In the genomic region with DNA sequence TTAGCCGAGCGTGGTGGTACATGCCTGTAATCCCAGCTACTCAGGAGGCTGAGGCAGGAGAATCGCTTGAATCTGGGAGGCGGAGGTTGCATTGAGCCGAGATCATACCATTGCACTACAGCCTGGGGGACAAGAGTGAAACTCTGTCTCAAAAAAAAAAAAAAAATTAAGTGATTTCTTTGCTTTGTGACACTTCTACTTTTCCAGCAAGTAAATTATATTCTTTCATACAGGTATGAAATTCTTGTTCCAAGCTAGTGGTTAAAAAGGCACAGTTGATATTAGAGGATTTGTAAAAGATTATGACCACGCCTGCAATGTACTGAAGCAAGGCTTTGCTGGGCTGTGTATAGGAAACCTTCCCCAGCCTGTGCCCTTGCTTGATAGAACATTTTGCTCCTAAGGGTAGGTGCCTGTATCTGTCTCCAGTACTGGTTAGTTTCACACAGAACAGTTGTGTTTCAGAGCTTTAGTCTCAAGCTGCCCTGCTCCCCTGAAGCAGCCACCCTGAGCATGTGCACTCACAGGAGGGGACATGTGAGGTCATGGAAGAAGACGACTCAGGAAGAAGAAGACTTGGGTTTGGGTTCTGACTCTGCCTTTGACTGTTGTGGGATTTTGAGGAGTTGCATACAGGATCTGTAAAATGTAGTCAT, we compare ENCODE assay signal across 10 cellular contexts. TPM values are rescaled to one million over a fixed set of nuclear protein-coding genes. Genes with fewer than 3 reads are reported as not detected.
DNase-seq lines count a peak whose midpoint lies in the region; ATAC-seq and TF ChIP-seq lines count a peak whose summit lies in the region.
"Had no signal": no experiment of that assay in that cellular context is flagged by ENCODE, and none has a peak within 500 bp of the region (broad histone marks: within the 10 kb centered on the region; RNA-seq: fewer than 3 reads in every experiment).

No MANE protein-coding gene starts in this region.

- no peaks in the 10 kb centered on the region for H3K9me3 Mint-ChIP-seq in activated CD8-positive, alpha-beta T cell treated with anti-CD3 and anti-CD28 coated beads, Interleukin-2, amount 10 ng/mL, durations not matched to agents 7 days and 5 days (ENCODE audit: insufficient read depth)
- H3K9me3 Mint-ChIP-seq: brain had no signal

- H3K9ac ChIP-seq in Karpas-422 (ENCODE audit: low read length), result no peak overlapping the region

- no peaks in the 10 kb centered on the region for H3K27me3 Mint-ChIP-seq in activated CD8-positive, alpha-beta T cell treated with anti-CD3 and anti-CD28 coated beads, Interleukin-2, amount 10 ng/mL, durations not matched to agents 7 days and 5 days (ENCODE audit: low read depth)
- H3K27me3 Mint-ChIP-seq: brain had no signal

- H3K9me3 ChIP-seq in heart left ventricle, result no peaks in the 10 kb centered on the region
- H3K9me3 ChIP-seq in hepatocyte (ENCODE audit: low read depth), result no peaks in the 10 kb centered on the region
- H3K9me3 ChIP-seq in thymus (ENCODE audit: control insufficient read depth), result no peaks in the 10 kb centered on the region
- H3K9me3 ChIP-seq in Karpas-422 (ENCODE audit: low read length), result no peaks in the 10 kb centered on the region

- H4K20me1 ChIP-seq in hepatocyte (ENCODE audit: insufficient read depth, poor library complexity, severe bottlenecking), result peaks cover 73% of the 10 kb centered on the region
- H4K20me1 ChIP-seq in Karpas-422 (ENCODE audit: insufficient read depth, low read depth, low read length), result peaks cover 83% of the 10 kb centered on the region

- ATAC-seq in heart left ventricle (peak in 3 of 4 donors; percentile 13 to 45 (median 43)), HG02885 (IDR thresholded peaks at IDR 0.05; ENCODE audit: poor library complexity, unreplicated experiment) (no peak)
- ATAC-seq in activated CD8-positive, alpha-beta T cell treated with anti-CD3 and anti-CD28 coated beads, Interleukin-2, amount 10 ng/mL, durations not matched to agents 7 days and 5 days, result peak; percentile 54

- H3K36me3 ChIP-seq in heart left ventricle (peaks cover 0 to 3% (median 0%) of the 10 kb centered on the region in 9 donors), hepatocyte (replicated peaks; ENCODE audit: insufficient read depth, low read depth) (no peaks in the 10 kb centered on the region), thymus (ENCODE audit: control insufficient read depth, insufficient read depth) (no peaks in the 10 kb centered on the region), Karpas-422 (ENCODE audit: insufficient read depth, low read length) (no peaks in the 10 kb centered on the region)

- H3K9me2 ChIP-seq in hepatocyte (replicated peaks; ENCODE audit: insufficient read depth) (no peaks in the 10 kb centered on the region), Karpas-422 (replicated peaks; ENCODE audit: insufficient read depth, low read length) (no peaks in the 10 kb centered on the region)

- CTCF ChIA-PET in activated CD8-positive, alpha-beta T cell treated with anti-CD3 and anti-CD28 coated beads, Interleukin-2, amount 10 ng/mL, durations not matched to agents 7 days and 5 days (lab: Charles Lee), result interaction anchor here (0.9 to 6.7 kb wide), 8 partner anchors 9 to 449 kb away, joined by 3 to 30 read pairs (median 4); a partner anchor contains a TSS

- no peak overlapping the region for H2AFZ ChIP-seq in hepatocyte
- H2AFZ ChIP-seq in Karpas-422 (ENCODE audit: low read length), result no peak overlapping the region

- H3K4me3 Mint-ChIP-seq in activated CD8-positive, alpha-beta T cell treated with anti-CD3 and anti-CD28 coated beads, Interleukin-2, amount 10 ng/mL, durations not matched to agents 7 days and 5 days, result peak overlapping the region; percentile 75
- H3K4me3 Mint-ChIP-seq: brain had no signal

- peak overlapping the region; percentile 28 for H3K4me2 ChIP-seq in hepatocyte
- H3K4me2 ChIP-seq in Karpas-422 (ENCODE audit: low read depth, low read length, poor library complexity, severe bottlenecking), result no peak overlapping the region

- POLR2A ChIA-PET in activated CD8-positive, alpha-beta T cell treated with anti-CD3 and anti-CD28 coated beads, Interleukin-2, amount 10 ng/mL, durations not matched to agents 7 days and 5 days (lab: Charles Lee), result interaction anchor here (1.3 to 3.5 kb wide), 2 partner anchors 9 to 50 kb away, joined by 3 to 33 read pairs; a partner anchor contains a TSS

- H3K27me3 ChIP-seq in heart left ventricle (no peaks in the 10 kb centered on the region), hepatocyte (no peaks in the 10 kb centered on the region), thymus (ENCODE audit: control insufficient read depth, insufficient read depth) (no peaks in the 10 kb centered on the region), Karpas-422 (ENCODE audit: low read length) (no peaks in the 10 kb centered on the region)

- H3K4me3 ChIP-seq in heart left ventricle (no peak overlapping the region), hepatocyte (no peak overlapping the region), thymus (ENCODE audit: low read length) (no peak overlapping the region), Karpas-422 (ENCODE audit: low read length) (no peak overlapping the region)

- no peak for TF ChIP-seq POLR2A in heart left ventricle (IDR thresholded peaks at IDR 0.05)

- H3K27ac ChIP-seq in heart left ventricle, result peak overlapping the region in 1 of 12 donors; percentile 85
- H3K27ac ChIP-seq in hepatocyte, result peak overlapping the region; percentile 61
- peak overlapping the region; percentile 69 for H3K27ac ChIP-seq in thymus (ENCODE audit: low read depth)
- H3K27ac ChIP-seq in Karpas-422 (ENCODE audit: low read length), result no peak overlapping the region

- H3K27ac Mint-ChIP-seq in activated CD8-positive, alpha-beta T cell treated with anti-CD3 and anti-CD28 coated beads, Interleukin-2, amount 10 ng/mL, durations not matched to agents 7 days and 5 days, result peak overlapping the region; percentile 90

- intact Hi-C loops in heart left ventricle (cut with DNase I) (no loop called here), cardiac septum (cut with DNase I) (no loop called here)

- TF ChIP-seq CTCF in heart left ventricle (IDR thresholded peaks at IDR 0.05), result no peak
- no peak for TF ChIP-seq CTCF in hepatocyte (IDR thresholded peaks at IDR 0.05; ENCODE audit: poor library complexity)

- WGBS in heart left ventricle, 4 donors, result 87 to 91% (median 89%) methylated on average over 7 of the region's 7 CpGs
- 91% methylated on average over 7 of the region's 7 CpGs for WGBS in hepatocyte (ENCODE audit: low lambda C conversion rate, missing lambda C conversion rate)
- WGBS in thymus, result 85% methylated on average over 7 of the region's 7 CpGs

- peaks cover 82% of the 10 kb centered on the region for H3K4me1 Mint-ChIP-seq in activated CD8-positive, alpha-beta T cell treated with anti-CD3 and anti-CD28 coated beads, Interleukin-2, amount 10 ng/mL, durations not matched to agents 7 days and 5 days (ENCODE audit: low read depth)

- DNase-seq in heart left ventricle (no peak), cardiac septum (ENCODE audit: low spot score) (no peak), hepatocyte (ENCODE audit: low spot score) (no peak), Karpas-422 (no peak), NCI-H524 treated with DMSO at 0.1 percent for 48 hours (lab: John Stamatoyannopoulos, UW) (no peak)
- peak; percentile 49 for DNase-seq in activated CD8-positive, alpha-beta T cell treated with anti-CD3 and anti-CD28 coated beads, Interleukin-2, amount 10 ng/mL, durations not matched to agents 7 days and 5 days
- DNase-seq: NCI-H1092 treated with DMSO at 0.1 percent for 48 hours had no signal

- H3K79me2 ChIP-seq in hepatocyte (peaks cover 100% of the 10 kb centered on the region), Karpas-422 (ENCODE audit: low read length) (0 out of 2 replicates have a peak, but pooled peaks cover 4% of the 10 kb centered on the region)

- peaks cover 8 to 98% (median 74%) of the 10 kb centered on the region in 12 donors for H3K4me1 ChIP-seq in heart left ventricle
- peaks cover 48% of the 10 kb centered on the region for H3K4me1 ChIP-seq in hepatocyte (ENCODE audit: insufficient read depth)
- peaks cover 33% of the 10 kb centered on the region for H3K4me1 ChIP-seq in thymus (ENCODE audit: control insufficient read depth, insufficient read depth, low read length)
- peaks cover 32% of the 10 kb centered on the region for H3K4me1 ChIP-seq in Karpas-422 (ENCODE audit: low read length)

- H3K36me3 Mint-ChIP-seq in activated CD8-positive, alpha-beta T cell treated with anti-CD3 and anti-CD28 coated beads, Interleukin-2, amount 10 ng/mL, durations not matched to agents 7 days and 5 days (ENCODE audit: low read depth), result peaks cover 57% of the 10 kb centered on the region

RNA-seq across cellular contexts. Expression of a gene that starts 10.2 kb away (rescaled TPM):
- 10 to 100 TPM; 24.2 to 63.3 (median 32.0) TPM for total RNA-seq in heart left ventricle
- polyA plus RNA-seq in heart left ventricle, result 10 to 100 TPM; 18.5 to 93.8 TPM
- 34.2 TPM for total RNA-seq in cardiac septum
- total RNA-seq in activated CD8-positive, alpha-beta T cell treated with anti-CD3 and anti-CD28 coated beads, Interleukin-2, amount 10 ng/mL, durations not matched to agents 7 days and 5 days, result 10 to 100 TPM; 59.7 to 62.5 TPM
- 28.3 and 32.1 TPM in 2 replicates for total RNA-seq in hepatocyte
- polyA plus RNA-seq in hepatocyte, result 22.0 and 30.8 TPM in 2 replicates
- 56.1 TPM for polyA plus RNA-seq in thymus
- total RNA-seq in Karpas-422 (2014; rRNA removed; shearing (Covaris generic); ENCODE audit: low replicate concordance), result 6.5 and 10.9 TPM in 2 replicates
